In the genomic region with DNA sequence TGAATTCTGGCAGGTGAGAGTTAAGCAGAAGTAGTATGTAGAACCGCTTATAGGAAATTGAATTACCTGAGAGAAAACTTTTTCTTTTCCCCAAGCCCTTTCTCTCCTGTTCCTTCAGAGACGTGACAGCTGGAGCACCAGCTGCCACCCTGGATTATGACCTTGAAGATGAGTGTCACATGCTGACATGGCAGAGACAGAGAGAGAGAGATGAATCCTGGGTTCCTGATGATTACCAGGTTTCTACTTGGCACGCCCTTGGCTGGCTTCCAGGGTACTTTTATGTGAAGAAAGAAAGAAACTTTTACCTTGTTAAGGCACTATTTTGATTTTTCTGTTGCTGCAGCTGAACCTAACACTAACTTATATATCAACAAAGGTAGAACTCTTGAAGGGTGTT, we compare ENCODE assay signal across 23 cellular contexts.
"Had no signal": no experiment of that assay in that cellular context is flagged by ENCODE, and none has a peak within 500 bp of the region (broad histone marks: within the 10 kb centered on the region; RNA-seq: fewer than 3 reads in every experiment).

No MANE protein-coding gene starts in this region.

- H3K36me3 ChIP-seq: left ventricle myocardium inferior, neutrophil, ovary, right lobe of liver, thyroid gland had no signal

- H3K27me3 ChIP-seq: ovary, right lobe of liver, thyroid gland had no signal

- H3K4me3 ChIP-seq: left ventricle myocardium inferior, lung, ovary, right lobe of liver, skin epidermis, thyroid gland had no signal

- H3K4me1 ChIP-seq: left ventricle myocardium inferior, right lobe of liver, thyroid gland had no signal

- H3K9me3 ChIP-seq: left ventricle myocardium inferior, neutrophil, ovary, right lobe of liver, thyroid gland had no signal

- DNase-seq: activated CD8-positive, alpha-beta memory T cell treated with anti-CD3 and anti-CD28 coated beads, Interleukin-2, amount 10 ng/mL, durations not matched to agents 7 days and 5 days; activated CD8-positive, alpha-beta T cell treated with anti-CD3 and anti-CD28 coated beads, Interleukin-2, amount 10 ng/mL, durations not matched to agents 7 days and 5 days; activated T-cell treated with anti-CD3 and anti-CD28 coated beads, Interleukin-2, amount 50 U/mL, for 48 hours; dermis blood vessel endothelial cell; effector CD4-positive, alpha-beta T cell; left ventricle myocardium inferior; mesendoderm; nephron progenitor cell; ovary; right lobe of liver; stimulated activated CD4-positive, alpha-beta T cell treated with anti-CD3 and anti-CD28 coated beads, Interleukin-1b, Interleukin-23, amount 100 ng/mL, for 48 hours; stimulated activated CD4-positive, alpha-beta T cell treated with anti-CD3 and anti-CD28 coated beads, Interleukin-4, amount 100 ng/mL, for 4 hours; stimulated activated CD8-positive, alpha-beta memory T cell treated with anti-CD3 and anti-CD28 coated beads, Interleukin-4, amount 100 ng/mL, for 48 hours; stimulated activated naive CD8-positive, alpha-beta T cell treated with anti-CD3 and anti-CD28 coated beads, Interleukin-15, amount 100 ng/mL, for 72 hours; T-helper 9 cell; thyroid gland had no signal

- FAIRE-seq: bronchial epithelial cell, frontal cortex, islet of Langerhans, TTC549 had no signal

- H3K27ac ChIP-seq: left ventricle myocardium inferior, neutrophil, ovary, right lobe of liver, skin epidermis, thyroid gland had no signal
